Comparison of ENCODE assay signal across 9 cellular contexts in the genomic region with DNA sequence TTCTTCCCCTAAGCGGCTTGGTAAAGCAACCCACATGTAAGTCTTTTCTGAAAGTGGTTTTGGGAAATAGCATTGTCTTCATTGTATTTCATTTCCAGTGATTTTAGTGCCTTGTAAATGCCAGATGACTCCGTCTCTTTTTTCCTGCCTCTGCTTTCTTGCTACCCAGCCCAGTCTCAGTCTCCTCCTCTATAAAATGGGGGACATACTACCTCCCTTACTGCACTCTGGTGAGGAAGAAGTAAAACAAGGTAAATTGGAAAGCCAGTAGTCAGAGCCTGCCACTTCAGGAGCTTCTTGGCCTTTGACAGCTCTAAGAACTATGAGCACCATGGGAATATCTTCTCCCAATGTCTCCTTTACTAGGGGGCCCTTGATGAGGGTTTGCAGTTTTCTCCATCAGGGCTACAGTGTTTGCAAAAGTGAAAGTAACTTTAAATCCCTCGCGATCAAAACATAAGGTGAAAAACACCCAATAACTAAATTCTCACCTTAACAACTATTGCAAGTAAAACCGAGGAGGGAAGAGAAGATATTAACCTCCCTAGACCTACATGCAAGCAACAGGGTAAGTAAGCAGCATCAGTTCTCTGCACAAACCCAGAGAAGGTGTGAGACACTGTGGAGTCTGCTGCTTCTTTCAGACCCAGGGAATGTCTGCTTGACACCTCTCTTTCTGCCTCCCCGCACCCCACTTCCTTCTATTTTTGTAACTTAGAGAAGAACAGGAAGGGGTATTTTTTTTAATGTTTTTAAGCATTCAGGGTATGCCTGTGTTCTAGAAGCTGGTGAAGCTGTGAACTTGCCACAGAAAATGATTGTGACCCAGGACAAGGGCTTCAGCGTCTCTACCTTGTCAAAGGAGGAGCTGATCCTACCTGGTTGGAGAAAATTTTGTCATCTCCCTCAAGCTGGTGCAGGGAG.
DNase-seq lines count a peak whose midpoint lies in the region; TF ChIP-seq lines count a peak whose summit lies in the region.
"Had no signal": no experiment of that assay in that cellular context is flagged by ENCODE, and none has a peak within 500 bp of the region (broad histone marks: within the 10 kb centered on the region; RNA-seq: fewer than 3 reads in every experiment).

No MANE protein-coding gene starts in this region.

- no peak overlapping the region for H3K4me3 ChIP-seq in dorsolateral prefrontal cortex

- H3K4me3 Mint-ChIP-seq in chondrocyte (ENCODE audit: unreplicated experiment): no peak overlapping the region
- H3K4me3 Mint-ChIP-seq: mesothelial cell of epicardium had no signal

- peaks cover 9% of the 10 kb centered on the region for H3K27me3 Mint-ChIP-seq in chondrocyte (ENCODE audit: low read depth)

- no peaks in the 10 kb centered on the region for H3K4me1 Mint-ChIP-seq in chondrocyte (ENCODE audit: low read depth)
- H3K4me1 Mint-ChIP-seq: mesothelial cell of epicardium had no signal

- H3K27ac ChIP-seq in KOPT-K1 (ENCODE audit: low read depth, low read length, poor library complexity, severe bottlenecking) (peak overlapping the region; percentile 73), dorsolateral prefrontal cortex (no peak overlapping the region)

- no peak for TF ChIP-seq CTCF in dorsolateral prefrontal cortex (IDR thresholded peaks at IDR 0.05 in 54 of 56, conservative IDR thresholded peaks at IDR 0.05 in 2 of 56; ENCODE audit: low read depth in 1 of 56, partially characterized antibody in 56 of 56)
- no peak for TF ChIP-seq CTCF in chondrocyte (IDR thresholded peaks at IDR 0.05)

- H3K36me3 Mint-ChIP-seq in chondrocyte (ENCODE audit: low read depth): no peaks in the 10 kb centered on the region
- H3K36me3 Mint-ChIP-seq: mesothelial cell of epicardium had no signal

- intact Hi-C loops in dorsolateral prefrontal cortex (cut with DNase I): no loop called here

- H3K36me3 ChIP-seq in KOPT-K1 (ENCODE audit: insufficient read depth, low read length): no peaks in the 10 kb centered on the region

- no peaks in the 10 kb centered on the region for H3K9me3 ChIP-seq in KOPT-K1 (ENCODE audit: insufficient read depth, low read length, poor library complexity, severe bottlenecking)

- H3K27me3 ChIP-seq in dorsolateral prefrontal cortex: peaks cover 0 to 4% (median 0%) of the 10 kb centered on the region in 45 donors

- DNase-seq in NOMO-1 treated with DMSO at 0.1 percent for 48 hours (lab: John Stamatoyannopoulos, UW; ENCODE audit: unreplicated experiment): peak; percentile 53
- no peak for DNase-seq in NOMO-1 treated with dmso at 0.1 percent for 144 hours (lab: John Stamatoyannopoulos, UW; ENCODE audit: unreplicated experiment)
- DNase-seq in activated T-helper 1 cell treated with Interleukin-2 at 50 U/mL for 16 hours (ENCODE audit: low read depth): peak; percentile 26
- peak; percentile 41 for DNase-seq in stimulated activated CD8-positive, alpha-beta memory T cell treated with anti-CD3 and anti-CD28 coated beads, Interleukin-4, amount 100 ng/mL, for 48 hours
- no peak for DNase-seq in amniotic stem cell (lab: John Stamatoyannopoulos, UW)
- DNase-seq in dorsolateral prefrontal cortex: no peak
- no peak for DNase-seq in chondrocyte (ENCODE audit: low spot score)

- H3K27ac Mint-ChIP-seq in chondrocyte (ENCODE audit: unreplicated experiment): no peak overlapping the region
- H3K27ac Mint-ChIP-seq: mesothelial cell of epicardium had no signal

- H3K9me3 Mint-ChIP-seq in chondrocyte (ENCODE audit: low read depth): no peaks in the 10 kb centered on the region
- H3K9me3 Mint-ChIP-seq: mesothelial cell of epicardium had no signal

Comparison
In these comparisons a context has a peak if more than half of its experiments do, and no peak if none do; other contexts are left out.
1. DNase-seq: peak in NOMO-1 treated with DMSO at 0.1 percent for 48 hours (single experiment), activated T-helper 1 cell treated with Interleukin-2 at 50 U/mL for 16 hours (single experiment) and stimulated activated CD8-positive, alpha-beta memory T cell treated with anti-CD3 and anti-CD28 coated beads, Interleukin-4, amount 100 ng/mL, for 48 hours (single experiment); none in NOMO-1 treated with dmso at 0.1 percent for 144 hours (single experiment), amniotic stem cell (single experiment), dorsolateral prefrontal cortex (0 of 10) and chondrocyte (single experiment).